1 cellular context compared by ENCODE assay signal in the genomic region with DNA sequence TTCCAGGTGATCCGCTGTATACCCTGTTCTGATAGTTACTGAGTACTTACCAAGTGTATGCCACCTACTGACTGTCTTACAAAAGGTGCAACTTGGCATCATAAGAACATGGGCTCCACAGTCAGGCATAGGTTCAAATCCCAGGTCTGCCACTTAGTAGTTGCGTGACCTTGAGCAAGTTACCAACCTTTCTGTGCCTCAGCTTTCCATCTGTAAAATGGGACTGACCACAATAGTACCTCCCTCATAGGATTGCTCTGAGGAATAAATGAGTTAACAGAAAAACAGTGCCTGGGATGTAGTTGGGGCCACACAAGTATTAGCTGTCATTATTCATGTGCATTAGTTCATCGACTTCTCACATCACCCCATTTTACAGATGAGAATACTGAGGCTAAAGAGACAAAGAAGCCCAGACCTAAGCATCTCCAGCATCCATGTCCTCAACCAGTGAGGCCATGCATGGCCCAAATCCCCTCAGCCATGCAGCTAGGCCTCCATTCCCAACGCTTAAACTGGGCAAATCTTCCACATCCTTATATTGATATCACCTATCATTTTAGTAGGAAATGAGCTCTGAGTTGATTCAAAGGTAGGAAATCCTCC.
TF ChIP-seq lines count a peak whose summit lies in the region.

No MANE protein-coding gene starts in this region.

TF ChIP-seq in IMR-90, 13 proteins besides CTCF, POLR2A, EP300 and RAD21 (continued from another document):
- TF ChIP-seq FOS (IDR thresholded peaks at IDR 0.05; ENCODE audit: low read depth, low read length) (no peak), BHLHE40 (IDR thresholded peaks at IDR 0.05; ENCODE audit: low read depth, low read length) (no peak), RFX5 (IDR thresholded peaks at IDR 0.05; ENCODE audit: low read depth, low read length) (no peak)
- TF ChIP-seq, protein P1, sequence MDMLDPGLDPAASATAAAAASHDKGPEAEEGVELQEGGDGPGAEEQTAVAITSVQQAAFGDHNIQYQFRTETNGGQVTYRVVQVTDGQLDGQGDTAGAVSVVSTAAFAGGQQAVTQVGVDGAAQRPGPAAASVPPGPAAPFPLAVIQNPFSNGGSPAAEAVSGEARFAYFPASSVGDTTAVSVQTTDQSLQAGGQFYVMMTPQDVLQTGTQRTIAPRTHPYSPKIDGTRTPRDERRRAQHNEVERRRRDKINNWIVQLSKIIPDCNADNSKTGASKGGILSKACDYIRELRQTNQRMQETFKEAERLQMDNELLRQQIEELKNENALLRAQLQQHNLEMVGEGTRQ (IDR thresholded peaks at IDR 0.05; ENCODE audit: low read depth, low read length): no peak
- TF ChIP-seq, protein P2, sequence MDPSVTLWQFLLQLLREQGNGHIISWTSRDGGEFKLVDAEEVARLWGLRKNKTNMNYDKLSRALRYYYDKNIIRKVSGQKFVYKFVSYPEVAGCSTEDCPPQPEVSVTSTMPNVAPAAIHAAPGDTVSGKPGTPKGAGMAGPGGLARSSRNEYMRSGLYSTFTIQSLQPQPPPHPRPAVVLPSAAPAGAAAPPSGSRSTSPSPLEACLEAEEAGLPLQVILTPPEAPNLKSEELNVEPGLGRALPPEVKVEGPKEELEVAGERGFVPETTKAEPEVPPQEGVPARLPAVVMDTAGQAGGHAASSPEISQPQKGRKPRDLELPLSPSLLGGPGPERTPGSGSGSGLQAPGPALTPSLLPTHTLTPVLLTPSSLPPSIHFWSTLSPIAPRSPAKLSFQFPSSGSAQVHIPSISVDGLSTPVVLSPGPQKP (IDR thresholded peaks at IDR 0.05; ENCODE audit: borderline replicate concordance, low read depth, low read length): no peak
